16 cellular contexts compared by ENCODE assay signal in genomic region chr6:21922086-21922485, GRCh38.
DNase-seq lines count a peak whose midpoint lies in the region; ATAC-seq and TF ChIP-seq lines count a peak whose summit lies in the region.
"Had no signal": no experiment of that assay in that cellular context is flagged by ENCODE, and none has a peak within 500 bp of the region (broad histone marks: within the 10 kb centered on the region; RNA-seq: fewer than 3 reads in every experiment).

No MANE protein-coding gene starts in this region.

- H3K4me1 ChIP-seq in IMR-90 (ENCODE audit: control insufficient read depth, insufficient read depth, low read length) (peaks cover 2% of the 10 kb centered on the region), endodermal cell (ENCODE audit: control insufficient read depth, insufficient read depth, low read length) (peaks cover 4% of the 10 kb centered on the region), mesodermal cell (ENCODE audit: control insufficient read depth, insufficient read depth, low read length, poor library complexity, severe bottlenecking) (peaks cover 18% of the 10 kb centered on the region)

- CTCF ChIA-PET in IMR-90 (lab: Yijun Ruan, JAX): no interaction called here

- no peaks in the 10 kb centered on the region for H3K27me3 Mint-ChIP-seq in endodermal cell (ENCODE audit: insufficient read depth)

- H4K20me1 ChIP-seq in IMR-90 (ENCODE audit: insufficient read depth, low read length): no peaks in the 10 kb centered on the region

- 0 out of 3 replicates have a peak overlapping the region, but pooled peaks have one; percentile 3 for H2BK15ac ChIP-seq in IMR-90 (ENCODE audit: low read depth, low read length)

- intact Hi-C loops in IMR-90 (cut with micrococcal nuclease): no loop called here

- no CpG with 5 or more reads among the region's 2 CpGs for WGBS in IMR-90 (ENCODE audit: extremely low coverage in 2 of 2, insufficient read length in 1 of 2), 2 experiments
- WGBS in endodermal cell (ENCODE audit: insufficient coverage in 1 of 2, insufficient read length in 1 of 2), 2 experiments: 76% methylated on average over 2 of the region's 2 CpGs; no CpG with 5 or more reads in 1 of the 2 experiments
- WGBS in mesodermal cell (ENCODE audit: insufficient coverage in 2 of 2), 2 experiments: no CpG with 5 or more reads among the region's 2 CpGs

- H4K8ac ChIP-seq in IMR-90 (ENCODE audit: low read depth in 2 of 2, low read length in 2 of 2): no peak overlapping the region

- H2AK5ac ChIP-seq in IMR-90 (ENCODE audit: low read depth, low read length): no peak overlapping the region

- H3K4ac ChIP-seq in IMR-90 (ENCODE audit: low read depth, low read length): 0 out of 2 replicates have a peak overlapping the region, but pooled peaks have one; percentile 49

- H2BK5ac ChIP-seq in IMR-90 (ENCODE audit: low read depth, low read length, poor library complexity, severe bottlenecking): no peak overlapping the region

- no peak overlapping the region for H3K18ac ChIP-seq in IMR-90 (ENCODE audit: low read depth, low read length)

- H3K4me3 Mint-ChIP-seq in endodermal cell: no peak overlapping the region

- H3K79me1 ChIP-seq in IMR-90 (ENCODE audit: low read depth in 1 of 2, low read length in 2 of 2): peaks cover 0 to 4% of the 10 kb centered on the region in 2 experiments; a peak in 1 of 4 replicates

- POLR2A ChIA-PET in IMR-90 (lab: Charles Lee; ENCODE audit: unreplicated experiment): no interaction called here

- no peak overlapping the region for H2BK120ac ChIP-seq in IMR-90 (ENCODE audit: low read depth, low read length)

- H2BK20ac ChIP-seq in IMR-90 (ENCODE audit: low read depth, low read length): no peak overlapping the region

- peak overlapping the region; percentile 13; the same call in 1 of the 2 replicates for H3K9ac ChIP-seq in IMR-90 (ENCODE audit: low read depth, low read length)
- no peak overlapping the region for H3K9ac ChIP-seq in endodermal cell (ENCODE audit: extremely low read depth, low read length, poor library complexity, severe bottlenecking)

- peaks cover 35% of the 10 kb centered on the region for H3K4me1 Mint-ChIP-seq in endodermal cell

- DNase-seq in AG20443 (ENCODE audit: low spot score) (peak; percentile 53), IMR-90 (peak; percentile 41), endodermal cell (no peak), NCI-H1105 (lab: John Stamatoyannopoulos, UW) (no peak), NCI-H2227 (lab: John Stamatoyannopoulos, UW; ENCODE audit: unreplicated experiment) (no peak)
- no peak for DNase-seq in stimulated activated CD4-positive, alpha-beta T cell treated with anti-CD3 and anti-CD28 coated beads, Interleukin-4, amount 100 ng/mL, for 24 hours
- DNase-seq: activated T-cell treated with anti-CD3 and anti-CD28 coated beads, Interleukin-2, amount 50 U/mL, for 1 hour; mucosa of descending colon; NCI-H1417 treated with DMSO at 0.1 percent for 48 hours; NCI-H446 treated with DMSO at 0.1 percent for 48 hours; OCI-M1; posterior cingulate gyrus; stimulated activated CD4-positive, alpha-beta T cell treated with anti-CD3 and anti-CD28 coated beads, Interleukin-12 subunit alpha, Interleukin-12 subunit beta, amount 100 ng/mL, for 4 hours; T-helper 1 cell had no signal

- H3K36me3 ChIP-seq in IMR-90 (ENCODE audit: control insufficient read depth, insufficient read depth, low read length): no peaks in the 10 kb centered on the region
- H3K36me3 ChIP-seq in endodermal cell (ENCODE audit: control insufficient read depth, insufficient read depth, low read length): peaks cover 38% of the 10 kb centered on the region
- H3K36me3 ChIP-seq in mesodermal cell (ENCODE audit: control insufficient read depth, insufficient read depth, low read length): no peaks in the 10 kb centered on the region

- dilution Hi-C loops in IMR-90 (cut with HindIII; ENCODE audit: low sequenced_read_pairs, unreplicated experiment): no loop called here

- H2AK9ac ChIP-seq in IMR-90 (replicated peaks; ENCODE audit: low read depth, low read length, poor library complexity): no peak overlapping the region

- peaks cover 6% of the 10 kb centered on the region; the same call in 1 of the 2 replicates for H3K9me1 ChIP-seq in IMR-90 (ENCODE audit: insufficient read depth, low read length)

- TF ChIP-seq RAD21 in IMR-90 (IDR thresholded peaks at IDR 0.05; ENCODE audit: low read length): no peak

- TF ChIP-seq POLR2A in IMR-90 (IDR thresholded peaks at IDR 0.05; ENCODE audit: low read depth, low read length): no peak

- H3K36me3 Mint-ChIP-seq in endodermal cell (ENCODE audit: low read depth): peaks cover 29% of the 10 kb centered on the region

- no peak overlapping the region for H4K91ac ChIP-seq in IMR-90 (ENCODE audit: insufficient read depth, low read depth, low read length)

- 0 out of 2 replicates have a peak overlapping the region, but pooled peaks have one; percentile 16 for H3K14ac ChIP-seq in IMR-90 (replicated peaks; ENCODE audit: low read depth, low read length)

- H3K27ac ChIP-seq in IMR-90 (ENCODE audit: insufficient read depth, low read length) (no peak overlapping the region), endodermal cell (ENCODE audit: low read depth, low read length) (no peak overlapping the region), mesodermal cell (ENCODE audit: low read depth, low read length, severe bottlenecking) (peak overlapping the region; percentile 11)

- H3K27me3 ChIP-seq in IMR-90 (ENCODE audit: control insufficient read depth, insufficient read depth, low read length): no peaks in the 10 kb centered on the region
- H3K27me3 ChIP-seq in endodermal cell (ENCODE audit: control insufficient read depth, insufficient read depth, low read length, poor library complexity, severe bottlenecking): no peaks in the 10 kb centered on the region

- H3K9me3 ChIP-seq in IMR-90 (ENCODE audit: control insufficient read depth, insufficient read depth, low read length): no peaks in the 10 kb centered on the region
- H3K9me3 ChIP-seq in endodermal cell (ENCODE audit: control insufficient read depth, low read length): no peaks in the 10 kb centered on the region
- no peaks in the 10 kb centered on the region for H3K9me3 ChIP-seq in mesodermal cell (ENCODE audit: control insufficient read depth, low read length)
- H3K9me3 ChIP-seq: mucosa of descending colon had no signal

- no peak overlapping the region for H4K5ac ChIP-seq in IMR-90 (ENCODE audit: low read depth, low read length)

- peak; percentile 65 for ATAC-seq in IMR-90 (ENCODE audit: low read depth)
- no peak for ATAC-seq in HG03432 (IDR thresholded peaks at IDR 0.05; ENCODE audit: unreplicated experiment)
- ATAC-seq: mucosa of descending colon had no signal

- H3K27ac Mint-ChIP-seq in endodermal cell: peak overlapping the region; percentile 52

- no peak overlapping the region; the same call in 1 of the 2 replicates for H3K56ac ChIP-seq in IMR-90 (ENCODE audit: extremely low read depth, insufficient read depth, low read length)

- no peak overlapping the region for H2AFZ ChIP-seq in IMR-90 (replicated peaks; ENCODE audit: low read length, poor library complexity)

- no peak for TF ChIP-seq CTCF in IMR-90 (conservative IDR thresholded peaks at IDR 0.05; ENCODE audit: low read depth, low read length)
- no peak for TF ChIP-seq CTCF in endodermal cell (conservative IDR thresholded peaks at IDR 0.05)

- H3K9me3 Mint-ChIP-seq in endodermal cell: no peaks in the 10 kb centered on the region

- H3K4me3 ChIP-seq in IMR-90 (ENCODE audit: insufficient read depth, low read depth, low read length): no peak overlapping the region
- no peak overlapping the region for H3K4me3 ChIP-seq in endodermal cell (ENCODE audit: low read length)
- H3K4me3 ChIP-seq in mesodermal cell (ENCODE audit: extremely low read depth, insufficient read depth, low read length, poor library complexity, severe bottlenecking): no peak overlapping the region
- H3K4me3 ChIP-seq: mucosa of descending colon had no signal

- H3K23ac ChIP-seq in IMR-90 (ENCODE audit: low read depth, low read length): no peak overlapping the region

- BruUV-seq in IMR-90 (replicated peaks; lab: Mats Ljungman, UMichigan): no TSS peak

- no peak overlapping the region for H3K4me2 ChIP-seq in IMR-90 (ENCODE audit: low read depth, low read length)

- in situ Hi-C loops in IMR-90 (cut with MboI; ENCODE audit: low sequenced_read_pairs): no loop called here

TF ChIP-seq in IMR-90, 13 proteins besides CTCF, POLR2A, EP300 and RAD21:
- TF ChIP-seq ELK1 (IDR thresholded peaks at IDR 0.05; ENCODE audit: borderline replicate concordance, low read depth, low read length) (no peak), SMC3 (IDR thresholded peaks at IDR 0.05; ENCODE audit: low read depth, low read length) (no peak), MAFK (IDR thresholded peaks at IDR 0.05; ENCODE audit: low read depth, low read length) (no peak), MAZ (IDR thresholded peaks at IDR 0.05; ENCODE audit: borderline replicate concordance, low read depth, low read length) (no peak), FOS (IDR thresholded peaks at IDR 0.05; ENCODE audit: low read depth, low read length) (no peak), NFE2L2 (IDR thresholded peaks at IDR 0.05; ENCODE audit: low read depth, low read length) (no peak), MXI1 (IDR thresholded peaks at IDR 0.05; ENCODE audit: borderline replicate concordance, low read depth, low read length) (no peak), RCOR1 (IDR thresholded peaks at IDR 0.05; ENCODE audit: insufficient replicate concordance, low read length) (no peak), BHLHE40 (IDR thresholded peaks at IDR 0.05; ENCODE audit: low read depth, low read length) (no peak), USF2 (IDR thresholded peaks at IDR 0.05; ENCODE audit: low read depth, low read length) (no peak), CEBPB (IDR thresholded peaks at IDR 0.05; ENCODE audit: low read depth, low read length) (no peak), RFX5 (IDR thresholded peaks at IDR 0.05; ENCODE audit: low read depth, low read length) (no peak), CHD1 (IDR thresholded peaks at IDR 0.05; ENCODE audit: low read depth, low read length) (no peak)

Comparison
In these comparisons a context has a peak if more than half of its experiments do, and no peak if none do; other contexts are left out.
1. DNase-seq: peak in AG20443 (single experiment) and IMR-90 (single experiment); none in endodermal cell (single experiment), NCI-H1105 (single experiment), stimulated activated CD4-positive, alpha-beta T cell treated with anti-CD3 and anti-CD28 coated beads, Interleukin-4, amount 100 ng/mL, for 24 hours (single experiment) and NCI-H2227 (single experiment).